Comparison of ENCODE assay signal across 20 cellular contexts in the genomic region with DNA sequence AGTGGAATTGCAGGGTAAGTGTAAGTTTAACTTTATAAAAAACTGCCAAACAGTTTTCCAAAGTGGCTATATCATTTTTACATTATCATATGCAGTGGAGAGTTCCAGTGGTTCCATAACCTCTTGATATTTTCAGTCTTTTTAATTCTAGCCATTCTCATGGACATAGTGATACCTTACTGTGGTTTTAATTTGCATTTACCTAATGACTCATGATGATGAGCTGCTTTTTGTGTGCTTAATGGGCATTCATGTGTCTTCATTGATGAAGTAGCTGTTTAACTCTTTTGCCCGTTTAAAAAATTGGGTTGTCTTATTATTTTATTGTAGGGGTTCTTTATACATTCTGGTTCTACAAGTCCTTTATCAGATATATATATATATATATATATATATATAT. TPM values are rescaled to one million over a fixed set of nuclear protein-coding genes. Genes with fewer than 3 reads are reported as not detected.
DNase-seq lines count a peak whose midpoint lies in the region; ATAC-seq and TF ChIP-seq lines count a peak whose summit lies in the region.
"Had no signal": no experiment of that assay in that cellular context is flagged by ENCODE, and none has a peak within 500 bp of the region (broad histone marks: within the 10 kb centered on the region; RNA-seq: fewer than 3 reads in every experiment).

No MANE protein-coding gene starts in this region.

- ATAC-seq in stimulated activated naive CD8-positive, alpha-beta T cell treated with anti-CD3 and anti-CD28 coated beads, Interleukin-15, amount 100 ng/mL, for 72 hours = peak; percentile 57
- ATAC-seq in HG02973 (IDR thresholded peaks at IDR 0.05; ENCODE audit: unreplicated experiment) (no peak), GM19328 (IDR thresholded peaks at IDR 0.05; ENCODE audit: unreplicated experiment) (no peak)
- ATAC-seq: A549, SK-N-SH treated with all-trans-retinoic acid at 6 μM for 48 hours had no signal

- CTCF ChIA-PET in mammary epithelial cell (lab: Charles Lee; ENCODE audit: low non-redundant PET) = no interaction called here

- in situ Hi-C loops in mammary epithelial cell (cut with MboI; ENCODE audit: low sequenced_read_pairs in 2 of 2) = no loop called here

- H3K9me3 ChIP-seq in mammary epithelial cell (replicated peaks; ENCODE audit: insufficient read depth, low read length) = no peaks in the 10 kb centered on the region
- no peaks in the 10 kb centered on the region for H3K9me3 ChIP-seq in breast epithelium
- H3K9me3 ChIP-seq: A549 had no signal

- no peak overlapping the region for H2AFZ ChIP-seq in mammary epithelial cell (ENCODE audit: low read depth, low read length)

- intact Hi-C loops in mammary epithelial cell (cut with micrococcal nuclease) (no loop called here), breast epithelium (cut with DNase I; ENCODE audit: low total_unique reads) (loop anchor here (2.0 kb wide), 1 partner anchor 46 kb away; no protein-coding TSS in a partner anchor)

- no peak overlapping the region for H3K9ac ChIP-seq in mammary epithelial cell (ENCODE audit: insufficient read depth, low read length)

- H3K27ac Mint-ChIP-seq in stimulated activated naive CD8-positive, alpha-beta T cell treated with anti-CD3 and anti-CD28 coated beads, Interleukin-15, amount 100 ng/mL, for 72 hours = no peak overlapping the region
- H3K27ac Mint-ChIP-seq: B cell had no signal

- H3K27me3 Mint-ChIP-seq in stimulated activated naive CD8-positive, alpha-beta T cell treated with anti-CD3 and anti-CD28 coated beads, Interleukin-15, amount 100 ng/mL, for 72 hours = no peaks in the 10 kb centered on the region
- H3K27me3 Mint-ChIP-seq: B cell had no signal

- no peak for TF ChIP-seq POLR2A in breast epithelium (IDR thresholded peaks at IDR 0.05)

- peaks cover 8% of the 10 kb centered on the region for H3K79me2 ChIP-seq in mammary epithelial cell (ENCODE audit: insufficient read depth, low read length)

- H3K4me1 Mint-ChIP-seq in stimulated activated naive CD8-positive, alpha-beta T cell treated with anti-CD3 and anti-CD28 coated beads, Interleukin-15, amount 100 ng/mL, for 72 hours = peaks cover 10% of the 10 kb centered on the region

- H3K36me3 ChIP-seq in mammary epithelial cell (ENCODE audit: insufficient read depth, low read length) (peaks cover 5% of the 10 kb centered on the region), breast epithelium (no peaks in the 10 kb centered on the region)

- no peaks in the 10 kb centered on the region for H4K20me1 ChIP-seq in mammary epithelial cell (ENCODE audit: insufficient read depth, low read length)

- dilution Hi-C loops in mammary epithelial cell (cut with HindIII; ENCODE audit: low sequenced_read_pairs) = no loop called here

- WGBS in mammary epithelial cell (ENCODE audit: low coverage, missing lambda C conversion rate) = 100% methylated on average over 1 of the region's 1 CpG

- no peak overlapping the region for H3K4me3 Mint-ChIP-seq in stimulated activated naive CD8-positive, alpha-beta T cell treated with anti-CD3 and anti-CD28 coated beads, Interleukin-15, amount 100 ng/mL, for 72 hours
- H3K4me3 Mint-ChIP-seq: B cell, CD14-positive monocyte had no signal

- H3K27me3 ChIP-seq in mammary epithelial cell (ENCODE audit: insufficient read depth, low read length) (no peaks in the 10 kb centered on the region), breast epithelium (no peaks in the 10 kb centered on the region)

- BruUV-seq in mammary epithelial cell (replicated peaks; lab: Mats Ljungman, UMichigan) = no TSS peak

- peaks cover 8% of the 10 kb centered on the region for H3K4me1 ChIP-seq in mammary epithelial cell (ENCODE audit: insufficient read depth, low read length)
- no peaks in the 10 kb centered on the region for H3K4me1 ChIP-seq in breast epithelium

- no peaks in the 10 kb centered on the region for H3K9me3 Mint-ChIP-seq in stimulated activated naive CD8-positive, alpha-beta T cell treated with anti-CD3 and anti-CD28 coated beads, Interleukin-15, amount 100 ng/mL, for 72 hours
- H3K9me3 Mint-ChIP-seq: CD14-positive monocyte had no signal

- no peak overlapping the region for H3K4me2 ChIP-seq in mammary epithelial cell (ENCODE audit: insufficient read depth, low read depth, low read length)
- H3K4me2 ChIP-seq: A549 had no signal

- TF ChIP-seq CTCF in mammary epithelial cell (conservative IDR thresholded peaks at IDR 0.05 in 1 of 2, IDR thresholded peaks at IDR 0.05 in 1 of 2; ENCODE audit: extremely low read depth in 1 of 2, insufficient read depth in 1 of 2, low read depth in 1 of 2, low read length in 2 of 2) (no peak), breast epithelium (IDR thresholded peaks at IDR 0.05) (no peak), epithelial cell of esophagus (IDR thresholded peaks at IDR 0.05; ENCODE audit: insufficient read depth, low read depth, low read length, missing control alignments) (no peak)

- no peak overlapping the region for H3K4me3 ChIP-seq in mammary epithelial cell (replicated peaks in 1 of 3; ENCODE audit: insufficient read depth in 1 of 3, low read depth in 2 of 3, low read length in 3 of 3)
- no peak overlapping the region for H3K4me3 ChIP-seq in breast epithelium
- H3K4me3 ChIP-seq in epithelial cell of esophagus (ENCODE audit: low read length) = no peak overlapping the region
- H3K4me3 ChIP-seq: A549 had no signal

- H3K27ac ChIP-seq in mammary epithelial cell (ENCODE audit: insufficient read depth, low read depth, low read length) = no peak overlapping the region
- no peak overlapping the region for H3K27ac ChIP-seq in breast epithelium

- DNase-seq in mammary epithelial cell (peak; percentile 19), breast epithelium (ENCODE audit: low spot score in 2 of 2) (no peak), RKO (ENCODE audit: low spot score) (peak; percentile 10), epithelial cell of esophagus (ENCODE audit: low read depth) (peak; percentile 24), cerebellum (ENCODE audit: low spot score) (no peak)
- no peak for DNase-seq in stimulated activated naive CD8-positive, alpha-beta T cell treated with anti-CD3 and anti-CD28 coated beads, Interleukin-15, amount 100 ng/mL, for 72 hours
- DNase-seq: DMS79, Kasumi-1, MM.1S, NCI-H1092, NCI-H1436, NCI-H187 treated with DMSO at 0.1 percent for 48 hours, NCI-H2107, NCI-H446 treated with DMSO at 0.1 percent for 48 hours had no signal

RNA-seq across cellular contexts. Expression of gene SNX27, which starts 29.4 kb away (rescaled TPM):
- total RNA-seq in mammary epithelial cell (10 to 100 TPM; 22.7 to 25.5 TPM), breast epithelium (10 to 100 TPM; 41.3 to 46.8 (median 43.6) TPM), cerebellum (74.6 TPM)
- 12.1 TPM for polyA plus RNA-seq in mammary epithelial cell
- 43.2 TPM for polyA minus RNA-seq in mammary epithelial cell

Comparison
In these comparisons a context has a peak if more than half of its experiments do, and no peak if none do; other contexts are left out.
1. DNase-seq: peak in mammary epithelial cell (single experiment), RKO (single experiment) and epithelial cell of esophagus (single experiment); none in breast epithelium (0 of 2), stimulated activated naive CD8-positive, alpha-beta T cell treated with anti-CD3 and anti-CD28 coated beads, Interleukin-15, amount 100 ng/mL, for 72 hours (0 of 2) and cerebellum (single experiment).